Comparison of ENCODE assay signal across 35 cellular contexts in the genomic region with DNA sequence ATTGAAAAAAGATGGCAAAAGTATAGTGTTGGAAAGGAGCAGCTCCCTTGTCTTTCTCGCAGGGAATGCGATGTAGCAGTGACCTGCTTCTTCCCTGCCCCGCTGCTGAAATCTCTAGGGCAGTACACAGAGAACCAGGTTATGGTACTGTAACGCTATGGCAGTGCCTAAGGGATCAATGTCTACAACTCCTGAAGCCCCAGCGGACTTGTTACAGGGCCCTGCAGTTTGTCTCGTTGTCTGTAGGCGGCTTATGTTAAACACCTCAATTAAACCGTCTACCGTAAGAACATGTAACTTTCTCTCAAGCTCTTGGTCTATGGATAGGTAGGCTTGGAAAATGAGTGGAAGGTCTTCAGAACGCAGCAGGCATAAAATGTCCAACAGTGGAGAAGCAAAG. TPM values are rescaled to one million over a fixed set of nuclear protein-coding genes. Genes with fewer than 3 reads are reported as not detected.
"Had no signal": no experiment of that assay in that cellular context is flagged by ENCODE, and none has a peak within 500 bp of the region (broad histone marks: within the 10 kb centered on the region; RNA-seq: fewer than 3 reads in every experiment).

No MANE protein-coding gene starts in this region.

- H3K27ac ChIP-seq: adrenal gland, body of pancreas, breast epithelium, SJCRH30, SK-N-MC, WERI-Rb-1 had no signal

- ATAC-seq: activated naive CD4-positive, alpha-beta T cell treated with anti-CD3 and anti-CD28 coated beads, Interleukin-2, amount 50 U/mL, for 72 hours; activated T-cell treated with anti-CD3 and anti-CD28 coated beads, Interleukin-2, amount 50 U/mL, for 4 hours; body of pancreas; PC-3 had no signal

- H3K27me3 ChIP-seq: adrenal gland, body of pancreas, breast epithelium, SJCRH30 had no signal

- H3K36me3 ChIP-seq: adrenal gland, breast epithelium, SJCRH30, WERI-Rb-1 had no signal

- DNase-seq: activated CD4-positive, alpha-beta memory T cell treated with anti-CD3 and anti-CD28 coated beads for 36 hours; activated CD4-positive, alpha-beta T cell treated with anti-CD3 and anti-CD28 coated beads, Interleukin-2, amount 50 U/mL, for 1 hour; activated CD8-positive, alpha-beta memory T cell treated with anti-CD3 and anti-CD28 coated beads, Interleukin-2, amount 50 U/mL, for 4 hours; activated gamma-delta T cell treated with Interleukin-2 at 50 U/mL for 16 hours; activated naive CD4-positive, alpha-beta T cell treated with anti-CD3 and anti-CD28 coated beads for 36 hours; activated T-cell treated with anti-CD3 and anti-CD28 coated beads for 4 hours; activated T-cell treated with anti-CD3 and anti-CD28 coated beads, Interleukin-2, amount 50 U/mL, for 4 hours; adrenal gland; NCI-H1092 treated with DMSO at 0.1 percent for 48 hours; NCI-H1417; NCI-H146; NCI-H187; NCI-H2029 treated with DMSO at 0.1 percent for 48 hours; NCI-H2107; NCI-H2171; NCI-H510A; NCI-H526; NCI-H748 treated with DMSO at 0.1 percent for 48 hours; NK-92 treated with Interleukin-12 subunit alpha and Interleukin-12 subunit beta, amount 100 ng/mL, for 24 hours; PC-3; SHP77; SJCRH30; T1000; WERI-Rb-1 had no signal

- H3K9me3 ChIP-seq: adrenal gland, body of pancreas, breast epithelium, SJCRH30 had no signal

- H3K4me1 ChIP-seq: adrenal gland, breast epithelium, SJCRH30 had no signal

- H3K4me3 ChIP-seq: adrenal gland, body of pancreas, breast epithelium, SJCRH30, SK-N-MC had no signal

- FAIRE-seq: astrocyte had no signal

RNA-seq across cellular contexts. Expression of a gene that starts 44.8 kb away (rescaled TPM):
- total RNA-seq: activated CD4-positive, alpha-beta memory T cell treated with anti-CD3 and anti-CD28 coated beads for 36 hours; activated naive CD4-positive, alpha-beta T cell treated with anti-CD3 and anti-CD28 coated beads for 36 hours; activated naive CD4-positive, alpha-beta T cell treated with anti-CD3 and anti-CD28 coated beads, Interleukin-2, amount 50 U/mL, for 72 hours; activated T-cell treated with anti-CD3 and anti-CD28 coated beads, Interleukin-2, amount 50 U/mL, for 4 hours; activated T-helper 1 cell treated with anti-CD3 and anti-CD28 coated beads, Interleukin-12 subunit alpha, Interleukin-12 subunit beta, Interleukin-2, Interleukin-4 antibody, amounts not matched to agents 30 ng/mL and 10 ng/mL and 1 ng/mL, durations not matched to agents 14 hours and 24 hours and 36 hours; adrenal gland; astrocyte; cardiac septum; M059J; PC-3; RPMI7951; SJCRH30; T-helper 1 cell treated with Interleukin-12 subunit alpha and Interleukin-12 subunit beta and Interleukin-4 antibody, amounts not matched to agents 30 ng/mL and 1 ng/mL, for 36 hours; T-helper 2 cell treated with Interferon-gamma antibody and Interleukin-4, amounts not matched to agents 100 ng/mL and 5 ng/mL, for 36 hours had no signal

RNA-seq across cellular contexts. Expression of a gene that starts 57.7 kb away (rescaled TPM):
- total RNA-seq: activated CD4-positive, alpha-beta memory T cell treated with anti-CD3 and anti-CD28 coated beads for 36 hours; activated naive CD4-positive, alpha-beta T cell treated with anti-CD3 and anti-CD28 coated beads for 36 hours; activated naive CD4-positive, alpha-beta T cell treated with anti-CD3 and anti-CD28 coated beads, Interleukin-2, amount 50 U/mL, for 72 hours; activated T-cell treated with anti-CD3 and anti-CD28 coated beads, Interleukin-2, amount 50 U/mL, for 4 hours; activated T-helper 1 cell treated with anti-CD3 and anti-CD28 coated beads, Interleukin-12 subunit alpha, Interleukin-12 subunit beta, Interleukin-2, Interleukin-4 antibody, amounts not matched to agents 30 ng/mL and 10 ng/mL and 1 ng/mL, durations not matched to agents 14 hours and 24 hours and 36 hours; astrocyte; cardiac septum; M059J; PC-3; RPMI7951; SJCRH30; T-helper 1 cell treated with Interleukin-12 subunit alpha and Interleukin-12 subunit beta and Interleukin-4 antibody, amounts not matched to agents 30 ng/mL and 1 ng/mL, for 36 hours; T-helper 2 cell treated with Interferon-gamma antibody and Interleukin-4, amounts not matched to agents 100 ng/mL and 5 ng/mL, for 36 hours had no signal
